Comparison of ENCODE assay signal across 8 cellular contexts in the genomic region with DNA sequence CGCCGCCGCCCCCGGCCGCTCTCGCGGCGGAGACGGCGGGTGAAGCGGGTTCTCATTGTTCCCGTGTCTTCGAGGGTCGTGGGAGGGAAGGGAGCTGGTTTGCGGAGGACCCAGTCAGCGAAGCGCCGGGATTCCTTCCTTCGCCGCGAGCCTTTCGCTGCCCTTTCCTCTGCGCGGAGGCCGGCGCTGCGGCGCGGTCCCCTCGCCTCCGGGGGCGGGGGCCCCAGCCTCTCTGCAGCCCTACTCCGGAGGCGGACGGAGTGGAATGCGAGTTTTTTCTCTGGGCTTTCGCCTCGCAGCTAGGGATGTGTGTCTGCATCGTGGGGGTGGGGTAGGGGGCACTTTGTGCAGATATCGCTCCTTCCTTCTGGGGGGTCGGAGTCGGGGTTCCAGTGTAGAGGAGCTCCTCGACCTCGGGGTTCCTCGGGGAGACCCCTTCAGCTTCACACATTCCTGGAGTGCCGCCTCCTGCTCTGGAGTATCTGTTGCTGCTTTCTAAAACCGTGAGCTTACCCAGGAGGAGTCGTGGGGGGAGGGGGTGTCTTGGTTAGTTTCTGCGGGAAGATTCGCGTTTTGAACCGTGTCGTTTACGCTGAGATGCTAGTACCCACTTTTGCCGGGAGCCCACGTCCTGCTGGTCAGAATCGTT. TPM values are rescaled to one million over a fixed set of nuclear protein-coding genes. Genes with fewer than 3 reads are reported as not detected.
DNase-seq lines count a peak whose midpoint lies in the region; ATAC-seq and TF ChIP-seq lines count a peak whose summit lies in the region.

No MANE protein-coding gene starts in this region.

- CTCF ChIA-PET in activated naive CD4-positive, alpha-beta T cell treated with anti-CD3 and anti-CD28 coated beads for 36 hours (lab: Charles Lee) = interaction anchor here (0.8 to 2.1 kb wide), 4 partner anchors 62 to 291 kb away, joined by 3 to 10 read pairs (median 4); a partner anchor contains a TSS

- peak overlapping the region; percentile 89 for H3K4me3 Mint-ChIP-seq in activated naive CD4-positive, alpha-beta T cell treated with anti-CD3 and anti-CD28 coated beads for 36 hours

- no peaks in the 10 kb centered on the region for H3K36me3 Mint-ChIP-seq in activated naive CD4-positive, alpha-beta T cell treated with anti-CD3 and anti-CD28 coated beads for 36 hours (ENCODE audit: low read depth)

- TF ChIP-seq POLR2A in ovary (IDR thresholded peaks at IDR 0.05) = no peak

- H3K27ac ChIP-seq in ovary = peak overlapping the region; percentile 81 to 87

- peak; percentile 76 for DNase-seq in Right ventricle myocardium inferior (ENCODE audit: missing footprints)
- DNase-seq in cardiac septum (ENCODE audit: low spot score) = no peak
- peak; percentile 42 to 88 for DNase-seq in NCI-H526 (lab: John Stamatoyannopoulos, UW)
- DNase-seq in activated naive CD4-positive, alpha-beta T cell treated with anti-CD3 and anti-CD28 coated beads for 36 hours = peak; percentile 52
- peak; percentile 26 for DNase-seq in globus pallidus (ENCODE audit: low spot score)
- DNase-seq in ovary = peak in 4 of 5 donors; percentile 22 to 45 (median 34)
- no peak for DNase-seq in activated effector memory CD4-positive, alpha-beta T cell treated with anti-CD3 and anti-CD28 coated beads, Interleukin-2, amount 50 U/mL, for 16 hours

- H3K4me1 ChIP-seq in ovary (ENCODE audit: insufficient read depth) = no peaks in the 10 kb centered on the region

- no peaks in the 10 kb centered on the region for H3K27me3 Mint-ChIP-seq in activated naive CD4-positive, alpha-beta T cell treated with anti-CD3 and anti-CD28 coated beads for 36 hours (ENCODE audit: low read depth)

- peak overlapping the region; percentile 87 for H3K4me3 ChIP-seq in ovary

- peaks cover 34% of the 10 kb centered on the region for H3K4me1 Mint-ChIP-seq in activated naive CD4-positive, alpha-beta T cell treated with anti-CD3 and anti-CD28 coated beads for 36 hours (ENCODE audit: low read depth)

- TF ChIP-seq CTCF in ovary (IDR thresholded peaks at IDR 0.05) = no peak

- H3K9me3 Mint-ChIP-seq in activated naive CD4-positive, alpha-beta T cell treated with anti-CD3 and anti-CD28 coated beads for 36 hours = no peaks in the 10 kb centered on the region

- no peak for TF ChIP-seq EP300 in ovary (IDR thresholded peaks at IDR 0.05)

- H3K27me3 ChIP-seq in ovary = no peaks in the 10 kb centered on the region

- no peaks in the 10 kb centered on the region for H3K9me3 ChIP-seq in ovary

- H3K27ac Mint-ChIP-seq in activated naive CD4-positive, alpha-beta T cell treated with anti-CD3 and anti-CD28 coated beads for 36 hours = peak overlapping the region; percentile 69

- peak; percentile 63 for ATAC-seq in Right ventricle myocardium inferior
- peak; percentile 35 for ATAC-seq in HG02884 (IDR thresholded peaks at IDR 0.05; ENCODE audit: unreplicated experiment)

- H3K36me3 ChIP-seq in ovary = no peaks in the 10 kb centered on the region

- intact Hi-C loops in Right ventricle myocardium inferior (cut with DNase I) (loop anchor here (2.0 kb wide), 1 partner anchor 111 kb away; a partner anchor contains a TSS), cardiac septum (cut with DNase I) (loop anchor here (2.0 kb wide), 1 partner anchor 111 kb away; a partner anchor contains a TSS), ovary (cut with DNase I) (loop anchor here in 1 of 4 donors (10.0 kb wide), 1 partner anchor 109 kb away; a partner anchor contains a TSS)
- intact Hi-C loops in activated naive CD4-positive, alpha-beta T cell treated with anti-CD3 and anti-CD28 coated beads for 36 hours (cut with micrococcal nuclease) = loop anchor here (1.0 to 10.0 kb wide), 12 partner anchors 12 to 1411 kb away; a partner anchor contains a TSS

- WGBS in ovary, 3 donors = 0% methylated on average over 48 to 57 of the region's 57 CpGs

RNA-seq across cellular contexts. Expression of a gene that starts 0.6 kb away (rescaled TPM):
- 13.3 TPM for total RNA-seq in Right ventricle myocardium inferior
- total RNA-seq in cardiac septum = 17.2 TPM
- total RNA-seq in activated naive CD4-positive, alpha-beta T cell treated with anti-CD3 and anti-CD28 coated beads for 36 hours = 10 to 100 TPM; 19.2 to 23.4 TPM
- total RNA-seq in ovary = 10 to 100 TPM; 11.0 to 29.6 (median 21.3) TPM
- 10 to 100 TPM in 1 of 2 donors, 1 to 10 TPM in 1; 7.0 to 19.7 TPM for polyA plus RNA-seq in ovary

Comparison
In these comparisons a context has a peak if more than half of its experiments do, and no peak if none do; other contexts are left out.
1. DNase-seq: peak in Right ventricle myocardium inferior (single experiment), NCI-H526 (2 of 2), activated naive CD4-positive, alpha-beta T cell treated with anti-CD3 and anti-CD28 coated beads for 36 hours (single experiment), globus pallidus (single experiment) and ovary (4 of 5); none in cardiac septum (single experiment) and activated effector memory CD4-positive, alpha-beta T cell treated with anti-CD3 and anti-CD28 coated beads, Interleukin-2, amount 50 U/mL, for 16 hours (single experiment).